In genomic region chr17:80908776-80909175, GRCh38 we compare ENCODE assay signal across 1 cellular context.
TF ChIP-seq lines count a peak whose summit lies in the region.

No MANE protein-coding gene starts in this region.

TF ChIP-seq in IMR-90, 13 proteins besides CTCF, POLR2A, EP300 and RAD21:
- no peak for TF ChIP-seq SMC3 (IDR thresholded peaks at IDR 0.05; ENCODE audit: low read depth, low read length)
- TF ChIP-seq BHLHE40 (IDR thresholded peaks at IDR 0.05; ENCODE audit: low read depth, low read length): no peak
- no peak for TF ChIP-seq CHD1 (IDR thresholded peaks at IDR 0.05; ENCODE audit: low read depth, low read length)
- TF ChIP-seq RFX5 (IDR thresholded peaks at IDR 0.05; ENCODE audit: low read depth, low read length): no peak
- TF ChIP-seq NFE2L2 (IDR thresholded peaks at IDR 0.05; ENCODE audit: low read depth, low read length): no peak
- no peak for TF ChIP-seq FOS (IDR thresholded peaks at IDR 0.05; ENCODE audit: low read depth, low read length)
- no peak for TF ChIP-seq RCOR1 (IDR thresholded peaks at IDR 0.05; ENCODE audit: insufficient replicate concordance, low read length)
- no peak for TF ChIP-seq CEBPB (IDR thresholded peaks at IDR 0.05; ENCODE audit: low read depth, low read length)
- no peak for TF ChIP-seq MXI1 (IDR thresholded peaks at IDR 0.05; ENCODE audit: borderline replicate concordance, low read depth, low read length)
- no peak for TF ChIP-seq MAFK (IDR thresholded peaks at IDR 0.05; ENCODE audit: low read depth, low read length)
- TF ChIP-seq ELK1 (IDR thresholded peaks at IDR 0.05; ENCODE audit: borderline replicate concordance, low read depth, low read length): no peak
- TF ChIP-seq MAZ (IDR thresholded peaks at IDR 0.05; ENCODE audit: borderline replicate concordance, low read depth, low read length): no peak
- no peak for TF ChIP-seq USF2 (IDR thresholded peaks at IDR 0.05; ENCODE audit: low read depth, low read length)
TF ChIP-seq in IMR-90: peak in this region for 0.
